ENCODE assay signal across 9 cellular contexts in the genomic region with DNA sequence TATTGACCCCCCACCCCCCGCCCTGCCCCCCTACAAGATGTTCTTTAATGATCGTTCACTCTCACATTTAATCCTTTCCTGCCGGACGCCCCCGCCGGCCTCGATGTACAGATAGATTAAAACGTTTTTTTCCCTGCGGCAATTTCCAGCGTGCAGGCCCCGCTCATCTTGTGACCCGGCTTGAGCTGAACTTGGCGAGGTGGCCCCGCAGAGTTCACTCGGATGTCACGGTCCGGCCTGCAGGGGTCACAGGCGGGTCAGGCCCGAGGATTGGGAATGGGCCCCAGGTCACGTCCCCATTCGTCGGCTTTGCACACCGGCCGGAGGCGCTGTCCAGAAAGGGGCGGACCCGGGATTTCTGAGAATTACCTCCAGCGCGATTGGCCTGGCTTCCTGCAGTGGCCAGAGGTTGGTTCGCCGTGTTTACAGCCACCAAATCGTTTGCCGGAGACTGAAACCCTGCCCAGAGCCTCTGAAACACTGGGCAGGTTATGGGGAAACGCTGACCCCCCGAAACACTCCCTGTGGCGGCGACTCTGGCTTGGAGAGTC. TPM values are rescaled to one million over a fixed set of nuclear protein-coding genes. Genes with fewer than 3 reads are reported as not detected.
DNase-seq lines count a peak whose midpoint lies in the region; ATAC-seq, FAIRE-seq and TF ChIP-seq lines count a peak whose summit lies in the region.
"Had no signal": no experiment of that assay in that cellular context is flagged by ENCODE, and none has a peak within 500 bp of the region (broad histone marks: within the 10 kb centered on the region; RNA-seq: fewer than 3 reads in every experiment).

No MANE protein-coding gene starts in this region.

- peak overlapping the region; percentile 90 for H3K4me2 ChIP-seq in MM.1S (ENCODE audit: low read depth, low read length)

- intact Hi-C loops in dorsolateral prefrontal cortex (cut with DNase I), result no loop called here

- H3K9me3 ChIP-seq in MM.1S (replicated peaks; ENCODE audit: insufficient read depth, low read length), result no peaks in the 10 kb centered on the region
- H3K9me3 ChIP-seq: SJSA1 had no signal

- H3K4me1 ChIP-seq in MM.1S (ENCODE audit: low read length), result peaks cover 18% of the 10 kb centered on the region

- FAIRE-seq in urothelium cell line (lab: Jason Lieb, UNC), result no peak

- H3K36me3 ChIP-seq in MM.1S (replicated peaks; ENCODE audit: insufficient read depth, low read length), result no peaks in the 10 kb centered on the region
- H3K36me3 ChIP-seq: SJSA1 had no signal

- H3K4me3 ChIP-seq in MM.1S (ENCODE audit: low read length), result peak overlapping the region; percentile 97
- H3K4me3 ChIP-seq in dorsolateral prefrontal cortex, result peak overlapping the region in 56 of 59 donors; percentile 4 to 68 (median 40)
- H3K4me3 ChIP-seq: SJSA1 had no signal

- no peak overlapping the region for H3K27ac Mint-ChIP-seq in naive thymus-derived CD8-positive, alpha-beta T cell

- peak overlapping the region; percentile 87 for H2AFZ ChIP-seq in MM.1S (ENCODE audit: low read length)

- H3K4me1 Mint-ChIP-seq in naive thymus-derived CD8-positive, alpha-beta T cell, result peaks cover 12 to 41% (median 34%) of the 10 kb centered on the region in 4 donors

- DNase-seq in CD1c-positive myeloid dendritic cell (ENCODE audit: extremely low spot score), result peak; percentile 23
- peak; percentile 55 for DNase-seq in MM.1S
- DNase-seq in dorsolateral prefrontal cortex, result no peak
- DNase-seq in naive thymus-derived CD8-positive, alpha-beta T cell, result no peak
- DNase-seq in effector CD8-positive, alpha-beta T cell (lab: John Stamatoyannopoulos, UW), result no peak
- DNase-seq in NCI-H1436 treated with DMSO at 0.1 percent for 48 hours (lab: John Stamatoyannopoulos, UW), result no peak
- DNase-seq in urothelium cell line (ENCODE audit: low spot score), result no peak

- peaks cover 28% of the 10 kb centered on the region for H3K27me3 ChIP-seq in MM.1S (replicated peaks; ENCODE audit: insufficient read depth, low read length)
- H3K27me3 ChIP-seq in dorsolateral prefrontal cortex, result peaks cover 0 to 96% (median 79%) of the 10 kb centered on the region in 45 donors

- peak overlapping the region; percentile 44; the same call in 1 of the 2 replicates for H3K9ac ChIP-seq in MM.1S (ENCODE audit: low read length)

- no peak for ATAC-seq in naive thymus-derived CD8-positive, alpha-beta T cell
- no peak for ATAC-seq in HG03095 (IDR thresholded peaks at IDR 0.05; ENCODE audit: unreplicated experiment)

- peaks cover 23% of the 10 kb centered on the region for H3K79me2 ChIP-seq in MM.1S (ENCODE audit: low read length)

- peak overlapping the region in 8 of 10 donors; percentile 57 to 69 (median 64) for H3K4me3 Mint-ChIP-seq in naive thymus-derived CD8-positive, alpha-beta T cell

- H3K9me3 Mint-ChIP-seq in naive thymus-derived CD8-positive, alpha-beta T cell, result peaks cover 0 to 2% (median 0%) of the 10 kb centered on the region in 9 donors

- H3K9me2 ChIP-seq in MM.1S (replicated peaks; ENCODE audit: insufficient read depth, low read length), result no peaks in the 10 kb centered on the region

- H3F3A ChIP-seq in MM.1S (ENCODE audit: insufficient read depth, low read length), result peaks cover 40% of the 10 kb centered on the region

- H4K20me1 ChIP-seq in MM.1S (ENCODE audit: insufficient read depth, low read length), result no peaks in the 10 kb centered on the region

- H3K27me3 Mint-ChIP-seq in naive thymus-derived CD8-positive, alpha-beta T cell, result peaks cover 38 to 88% (median 62%) of the 10 kb centered on the region in 5 donors

- POLR2A ChIA-PET in naive thymus-derived CD8-positive, alpha-beta T cell (lab: Charles Lee), result interaction anchor here (0.8 kb wide), 1 partner anchor 15 kb away, joined by 3 read pairs; no protein-coding TSS in a partner anchor

- peak overlapping the region; percentile 88 for H3K27ac ChIP-seq in MM.1S (ENCODE audit: low read length)
- H3K27ac ChIP-seq in dorsolateral prefrontal cortex, result no peak overlapping the region
- H3K27ac ChIP-seq: SJSA1 had no signal

- no peaks in the 10 kb centered on the region for H3K36me3 Mint-ChIP-seq in naive thymus-derived CD8-positive, alpha-beta T cell

- TF ChIP-seq CTCF in MM.1S (IDR thresholded peaks at IDR 0.05; ENCODE audit: low read length) (peak; percentile 26), dorsolateral prefrontal cortex (IDR thresholded peaks at IDR 0.05 in 54 of 56, conservative IDR thresholded peaks at IDR 0.05 in 2 of 56; ENCODE audit: low read depth in 1 of 56, partially characterized antibody in 56 of 56) (no peak)

RNA-seq across cellular contexts. Expression of a gene that starts 1.9 kb away (rescaled TPM):
- total RNA-seq in dorsolateral prefrontal cortex, result 1 to 10 TPM in 100 of 120 experiments, under 1 TPM in 18, not detected in 2; 0.28 to 6.1 (median 1.9) TPM
- total RNA-seq in naive thymus-derived CD8-positive, alpha-beta T cell, result not detected
- not detected for polyA plus RNA-seq in naive thymus-derived CD8-positive, alpha-beta T cell

RNA-seq across cellular contexts. Expression of a gene that starts 11.2 kb away (rescaled TPM):
- total RNA-seq in dorsolateral prefrontal cortex, result 1 to 10 TPM in 15 of 120 experiments, under 1 TPM in 105; 0.13 to 1.6 (median 0.61) TPM
- under 1 TPM; 0.33 to 0.44 TPM for total RNA-seq in naive thymus-derived CD8-positive, alpha-beta T cell
- not detected for polyA plus RNA-seq in naive thymus-derived CD8-positive, alpha-beta T cell
- total RNA-seq: SJSA1 had no signal

Comparison
In these comparisons a context has a peak if more than half of its experiments do, and no peak if none do; other contexts are left out.
1. DNase-seq: peak in CD1c-positive myeloid dendritic cell (single experiment) and MM.1S (single experiment); none in dorsolateral prefrontal cortex (0 of 10), naive thymus-derived CD8-positive, alpha-beta T cell (0 of 10), effector CD8-positive, alpha-beta T cell (single experiment), NCI-H1436 treated with DMSO at 0.1 percent for 48 hours (single experiment) and urothelium cell line (single experiment).